Comparison of ENCODE assay signal across 14 cellular contexts in genomic region chr2:238636269-238637073, GRCh38.
A peak's percentile ranks its signal among the peaks of the same experiment; 100 is the strongest.
DNase-seq lines count a peak whose midpoint lies in the region; ATAC-seq lines count a peak whose summit lies in the region.
"Had no signal": no experiment of that assay in that cellular context is flagged by ENCODE, and none has a peak within 500 bp of the region (broad histone marks: within the 10 kb centered on the region; RNA-seq: fewer than 3 reads in every experiment).

No MANE protein-coding gene starts in this region.

- no peak overlapping the region for H3K4me3 ChIP-seq in skeletal muscle satellite cell (ENCODE audit: low read length)
- H3K4me3 ChIP-seq: esophagus squamous epithelium had no signal

- ATAC-seq in sciatic nerve (no peak), GM21786 (IDR thresholded peaks at IDR 0.05; ENCODE audit: unreplicated experiment) (no peak)
- ATAC-seq: stimulated activated naive CD8-positive, alpha-beta T cell treated with anti-CD3 and anti-CD28 coated beads, Interleukin-15, Interleukin-2, amounts not matched to agents 100 U/mL and 50 U/mL, for 24 hours had no signal

- peaks cover 46% of the 10 kb centered on the region for H3K27me3 ChIP-seq in skeletal muscle satellite cell (ENCODE audit: control insufficient read depth, insufficient read depth, low read length)

- H3K9ac ChIP-seq in skeletal muscle satellite cell (ENCODE audit: low read depth, low read length), result no peak overlapping the region

- H3K36me3 ChIP-seq in skeletal muscle satellite cell (ENCODE audit: insufficient read depth, low read length), result no peaks in the 10 kb centered on the region
- H3K36me3 ChIP-seq: esophagus squamous epithelium had no signal

- DNase-seq in EL (peak; percentile 90), RPMI7951 (ENCODE audit: low read depth) (peak; percentile 94), fibroblast of peridontal ligament (ENCODE audit: extremely low read depth) (peak; percentile 57), sciatic nerve (ENCODE audit: low spot score) (no peak), HuH-7.5 (ENCODE audit: low spot score) (no peak)
- DNase-seq: activated naive CD4-positive, alpha-beta T cell treated with anti-CD3 and anti-CD28 coated beads, Interleukin-2, amount 50 U/mL, for 16 hours; Calu3; esophagus squamous epithelium; NCI-H1694 treated with DMSO at 0.1 percent for 48 hours; NCI-H69; SHP77; stimulated activated naive CD8-positive, alpha-beta T cell treated with anti-CD3 and anti-CD28 coated beads, Interleukin-15, Interleukin-2, amounts not matched to agents 100 U/mL and 50 U/mL, for 24 hours had no signal

- H3K4me2 ChIP-seq in skeletal muscle satellite cell (ENCODE audit: low read length), result peak overlapping the region; percentile 26

- no peaks in the 10 kb centered on the region for H3K9me3 ChIP-seq in skeletal muscle satellite cell (replicated peaks; ENCODE audit: low read length)
- H3K9me3 ChIP-seq: esophagus squamous epithelium had no signal

- intact Hi-C loops in sciatic nerve (cut with DNase I), result no loop called here

- H3K4me1 ChIP-seq in skeletal muscle satellite cell (ENCODE audit: control insufficient read depth, insufficient read depth, low read length), result peaks cover 6% of the 10 kb centered on the region
- H3K4me1 ChIP-seq: esophagus squamous epithelium had no signal

Comparison
In these comparisons a context has a peak if more than half of its experiments do, and no peak if none do; other contexts are left out.
1. DNase-seq: peak in EL (single experiment), RPMI7951 (single experiment) and fibroblast of peridontal ligament (single experiment); none in sciatic nerve (single experiment) and HuH-7.5 (single experiment).